In genomic region chr5:135468541-135468940, GRCh38 we compare ENCODE assay signal across 2 cellular contexts.
TF ChIP-seq lines count a peak whose summit lies in the region.

No MANE protein-coding gene starts in this region.

TF ChIP-seq in IMR-90, 13 proteins besides CTCF, POLR2A, EP300 and RAD21:
- TF ChIP-seq ELK1 (IDR thresholded peaks at IDR 0.05; ENCODE audit: borderline replicate concordance, low read depth, low read length) (no peak), MXI1 (IDR thresholded peaks at IDR 0.05; ENCODE audit: borderline replicate concordance, low read depth, low read length) (no peak), SMC3 (IDR thresholded peaks at IDR 0.05; ENCODE audit: low read depth, low read length) (no peak), CEBPB (IDR thresholded peaks at IDR 0.05; ENCODE audit: low read depth, low read length) (no peak), NFE2L2 (IDR thresholded peaks at IDR 0.05; ENCODE audit: low read depth, low read length) (no peak), MAZ (IDR thresholded peaks at IDR 0.05; ENCODE audit: borderline replicate concordance, low read depth, low read length) (no peak), CHD1 (IDR thresholded peaks at IDR 0.05; ENCODE audit: low read depth, low read length) (no peak), RFX5 (IDR thresholded peaks at IDR 0.05; ENCODE audit: low read depth, low read length) (no peak), RCOR1 (IDR thresholded peaks at IDR 0.05; ENCODE audit: insufficient replicate concordance, low read length) (no peak), FOS (IDR thresholded peaks at IDR 0.05; ENCODE audit: low read depth, low read length) (no peak), USF2 (IDR thresholded peaks at IDR 0.05; ENCODE audit: low read depth, low read length) (no peak), MAFK (IDR thresholded peaks at IDR 0.05; ENCODE audit: low read depth, low read length) (no peak), BHLHE40 (IDR thresholded peaks at IDR 0.05; ENCODE audit: low read depth, low read length) (no peak)
TF ChIP-seq in IMR-90: peak in this region for 0.

TF ChIP-seq in WTC11, 78 proteins besides CTCF, POLR2A, EP300 and RAD21:
- TF ChIP-seq MYBL2 (CRISPR knock-in tag; IDR thresholded peaks at IDR 0.05) (no peak), NR1H2 (CRISPR knock-in tag; IDR thresholded peaks at IDR 0.05) (no peak), AFF4 (CRISPR knock-in tag; IDR thresholded peaks at IDR 0.05; ENCODE audit: borderline replicate concordance) (no peak), FOXK1 (CRISPR knock-in tag; IDR thresholded peaks at IDR 0.05) (no peak), CBFB (CRISPR knock-in tag; IDR thresholded peaks at IDR 0.05; ENCODE audit: low read depth) (no peak), ZNF138 (CRISPR knock-in tag; conservative IDR thresholded peaks at IDR 0.05) (no peak)
